In the genomic region with DNA sequence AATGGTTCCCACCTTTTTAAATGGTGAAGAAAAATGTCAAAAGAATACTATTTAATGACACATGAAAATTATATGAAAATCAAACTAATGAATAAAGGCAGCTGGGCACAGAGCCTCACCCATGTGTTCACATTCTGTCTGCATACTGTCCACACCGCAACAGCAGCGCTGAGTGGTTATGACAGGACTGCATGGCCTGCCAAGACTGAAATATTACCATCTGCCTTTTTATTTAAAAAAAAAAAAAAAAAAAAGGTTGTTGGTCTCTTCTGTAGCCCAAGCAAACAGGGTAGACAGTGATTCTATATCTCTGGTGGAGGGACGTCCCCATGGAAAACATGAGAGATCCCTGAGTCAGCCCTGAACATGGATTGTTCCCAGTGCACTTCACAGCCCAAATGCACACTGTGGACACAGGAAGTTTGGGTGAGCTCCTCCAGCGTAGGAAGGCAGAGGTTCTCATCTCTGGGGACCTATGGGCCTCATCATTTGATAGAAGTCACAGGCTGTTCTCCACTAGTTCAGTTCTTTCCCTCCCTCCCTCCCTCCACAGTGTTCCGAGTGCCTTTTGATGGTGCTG, we compare ENCODE assay signal across 18 cellular contexts. TPM values are rescaled to one million over a fixed set of nuclear protein-coding genes. Genes with fewer than 3 reads are reported as not detected.
"Had no signal": no experiment of that assay in that cellular context is flagged by ENCODE, and none has a peak within 500 bp of the region (broad histone marks: within the 10 kb centered on the region; RNA-seq: fewer than 3 reads in every experiment).

No MANE protein-coding gene starts in this region.

- H3K4me1 Mint-ChIP-seq: activated CD4-positive, alpha-beta memory T cell treated with anti-CD3 and anti-CD28 coated beads, Interleukin-2, amount 10 ng/mL, durations not matched to agents 7 days and 5 days; activated CD4-positive, alpha-beta T cell treated with anti-CD3 and anti-CD28 coated beads for 36 hours; activated CD8-positive, alpha-beta memory T cell treated with anti-CD3 and anti-CD28 coated beads, Interleukin-2, amount 10 ng/mL, durations not matched to agents 7 days and 5 days had no signal

- DNase-seq: activated CD4-positive, alpha-beta memory T cell treated with anti-CD3 and anti-CD28 coated beads, Interleukin-2, amount 10 ng/mL, durations not matched to agents 7 days and 5 days; activated CD4-positive, alpha-beta T cell treated with anti-CD3 and anti-CD28 coated beads for 36 hours; activated CD8-positive, alpha-beta memory T cell treated with anti-CD3 and anti-CD28 coated beads, Interleukin-2, amount 10 ng/mL, durations not matched to agents 7 days and 5 days; body of pancreas; central memory CD4-positive, alpha-beta T cell; foreskin keratinocyte; islet precursor cell; left colon; stimulated activated CD8-positive, alpha-beta memory T cell treated with anti-CD3 and anti-CD28 coated beads, Interleukin-4, amount 100 ng/mL, for 48 hours; stimulated activated naive CD4-positive, alpha-beta T cell; T-helper 2 cell; thyroid gland had no signal

- H3K4me3 ChIP-seq: body of pancreas, coronary artery, hepatocyte, lung, thyroid gland had no signal

- ATAC-seq: activated CD4-positive, alpha-beta T cell treated with anti-CD3 and anti-CD28 coated beads for 36 hours; activated CD8-positive, alpha-beta memory T cell treated with anti-CD3 and anti-CD28 coated beads, Interleukin-2, amount 10 ng/mL, durations not matched to agents 7 days and 5 days; body of pancreas; foreskin keratinocyte; left colon; natural killer cell treated with Interleukin-12 subunit alpha and Interleukin-12 subunit beta and Interleukin-15 and Interleukin-18, amount 100 ng/mL, for 72 hours had no signal

- H3K9me3 Mint-ChIP-seq: activated CD4-positive, alpha-beta memory T cell treated with anti-CD3 and anti-CD28 coated beads, Interleukin-2, amount 10 ng/mL, durations not matched to agents 7 days and 5 days; mesothelial cell of epicardium; natural killer cell treated with Interleukin-12 subunit alpha and Interleukin-12 subunit beta and Interleukin-15 and Interleukin-18, amount 100 ng/mL, for 72 hours had no signal

- H3K4me3 Mint-ChIP-seq: activated CD4-positive, alpha-beta memory T cell treated with anti-CD3 and anti-CD28 coated beads, Interleukin-2, amount 10 ng/mL, durations not matched to agents 7 days and 5 days; activated CD4-positive, alpha-beta T cell treated with anti-CD3 and anti-CD28 coated beads for 36 hours; activated CD8-positive, alpha-beta memory T cell treated with anti-CD3 and anti-CD28 coated beads, Interleukin-2, amount 10 ng/mL, durations not matched to agents 7 days and 5 days; activated naive CD8-positive, alpha-beta T cell; mesothelial cell of epicardium; natural killer cell treated with Interleukin-12 subunit alpha and Interleukin-12 subunit beta and Interleukin-15 and Interleukin-18, amount 100 ng/mL, for 72 hours had no signal

- H3K36me3 Mint-ChIP-seq: activated CD8-positive, alpha-beta memory T cell treated with anti-CD3 and anti-CD28 coated beads, Interleukin-2, amount 10 ng/mL, durations not matched to agents 7 days and 5 days; activated naive CD8-positive, alpha-beta T cell; mesothelial cell of epicardium; natural killer cell treated with Interleukin-12 subunit alpha and Interleukin-12 subunit beta and Interleukin-15 and Interleukin-18, amount 100 ng/mL, for 72 hours had no signal

- H3K27ac Mint-ChIP-seq: activated CD4-positive, alpha-beta memory T cell treated with anti-CD3 and anti-CD28 coated beads, Interleukin-2, amount 10 ng/mL, durations not matched to agents 7 days and 5 days; activated CD4-positive, alpha-beta T cell treated with anti-CD3 and anti-CD28 coated beads for 36 hours; activated CD8-positive, alpha-beta memory T cell treated with anti-CD3 and anti-CD28 coated beads, Interleukin-2, amount 10 ng/mL, durations not matched to agents 7 days and 5 days; activated naive CD8-positive, alpha-beta T cell; mesothelial cell of epicardium; natural killer cell treated with Interleukin-12 subunit alpha and Interleukin-12 subunit beta and Interleukin-15 and Interleukin-18, amount 100 ng/mL, for 72 hours had no signal

RNA-seq across cellular contexts. Expression of gene SHC3, which starts 44.9 kb away (rescaled TPM):
- total RNA-seq: activated CD4-positive, alpha-beta memory T cell treated with anti-CD3 and anti-CD28 coated beads, Interleukin-2, amount 10 ng/mL, durations not matched to agents 7 days and 5 days; activated CD4-positive, alpha-beta T cell treated with anti-CD3 and anti-CD28 coated beads for 36 hours; activated CD8-positive, alpha-beta memory T cell treated with anti-CD3 and anti-CD28 coated beads, Interleukin-2, amount 10 ng/mL, durations not matched to agents 7 days and 5 days; natural killer cell treated with Interleukin-12 subunit alpha and Interleukin-12 subunit beta and Interleukin-15 and Interleukin-18, amount 100 ng/mL, for 72 hours had no signal
